In the genomic region with DNA sequence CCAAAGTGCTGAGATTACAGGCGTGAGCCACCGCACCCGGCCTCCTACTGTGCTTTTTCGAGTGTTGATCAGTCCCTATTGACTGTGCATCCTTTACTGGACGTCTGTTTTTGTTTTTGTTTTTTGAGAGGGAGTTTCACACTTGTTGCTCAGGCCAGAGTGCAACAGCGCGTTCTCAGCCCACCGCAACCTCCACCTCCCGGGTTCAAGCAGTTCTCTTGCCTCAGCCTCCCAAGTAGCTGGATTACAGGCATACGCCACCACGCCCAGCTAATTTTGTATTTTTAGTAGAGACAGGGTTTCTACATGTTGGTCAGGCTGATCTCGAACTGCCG, we compare ENCODE assay signal across 14 cellular contexts. TPM values are rescaled to one million over a fixed set of nuclear protein-coding genes. Genes with fewer than 3 reads are reported as not detected.
DNase-seq lines count a peak whose midpoint lies in the region; TF ChIP-seq lines count a peak whose summit lies in the region.
"Not testable (repeated sequence)": the region's sequence is repeated elsewhere in the genome, so short reads cannot be mapped to it uniquely, and the experiment has no call there.
"Had no signal": no experiment of that assay in that cellular context is flagged by ENCODE, and none has a peak within 500 bp of the region (broad histone marks: within the 10 kb centered on the region; RNA-seq: fewer than 3 reads in every experiment).

No MANE protein-coding gene starts in this region.

- H4K20me1 ChIP-seq in mammary epithelial cell (ENCODE audit: insufficient read depth, low read length): not testable (repeated sequence)

- peaks cover 25% of the 10 kb centered on the region for H3K4me1 Mint-ChIP-seq in HFFc6 (ENCODE audit: low read depth)
- H3K4me1 Mint-ChIP-seq in activated T-cell treated with anti-CD3 and anti-CD28 coated beads, Interleukin-2, amount 50 U/mL, for 24 hours (ENCODE audit: low read depth): peaks cover 49% of the 10 kb centered on the region
- not testable (repeated sequence) for H3K4me1 Mint-ChIP-seq in glutamatergic neuron (ENCODE audit: low read depth, unreplicated experiment)
- H3K4me1 Mint-ChIP-seq in neural crest cell: peaks cover 39% of the 10 kb centered on the region

- not testable (repeated sequence) for H2AFZ ChIP-seq in mammary epithelial cell (ENCODE audit: low read depth, low read length)

- 96% methylated on average over 10 of the region's 13 CpGs for WGBS in mammary epithelial cell (ENCODE audit: low coverage, missing lambda C conversion rate)

- not testable (repeated sequence) for DNase-seq in HFFc6; SJCRH30; activated T-cell treated with anti-CD3 and anti-CD28 coated beads, Interleukin-2, amount 50 U/mL, for 24 hours; mammary epithelial cell; glutamatergic neuron; neural crest cell (ENCODE audit: low read depth, low spot score); tibial artery

- H3K36me3 Mint-ChIP-seq in HFFc6 (ENCODE audit: low read depth): peaks cover 19% of the 10 kb centered on the region
- H3K36me3 Mint-ChIP-seq in activated T-cell treated with anti-CD3 and anti-CD28 coated beads, Interleukin-2, amount 50 U/mL, for 24 hours (ENCODE audit: low read depth): peaks cover 87% of the 10 kb centered on the region
- not testable (repeated sequence) for H3K36me3 Mint-ChIP-seq in glutamatergic neuron (ENCODE audit: unreplicated experiment); neural crest cell (ENCODE audit: low read depth)

- H3K27me3 ChIP-seq in SJCRH30; mammary epithelial cell (ENCODE audit: insufficient read depth, low read length); tibial artery: not testable (repeated sequence)

- H3K79me2 ChIP-seq in mammary epithelial cell (ENCODE audit: insufficient read depth, low read length): peaks cover 63% of the 10 kb centered on the region

- peak overlapping the region; percentile 93 for H3K4me3 Mint-ChIP-seq in HFFc6
- H3K4me3 Mint-ChIP-seq in activated T-cell treated with anti-CD3 and anti-CD28 coated beads, Interleukin-2, amount 50 U/mL, for 24 hours: peak overlapping the region; percentile 93
- peak overlapping the region; percentile 91 for H3K4me3 Mint-ChIP-seq in glutamatergic neuron (ENCODE audit: unreplicated experiment)
- H3K4me3 Mint-ChIP-seq in neural crest cell: peak overlapping the region; percentile 91

- not testable (repeated sequence) for H3K9ac ChIP-seq in mammary epithelial cell (ENCODE audit: insufficient read depth, low read length)

- intact Hi-C loops in mammary epithelial cell (cut with micrococcal nuclease): not testable (repeated sequence)
- intact Hi-C loops in tibial artery (cut with DNase I; ENCODE audit: low total_unique reads): loop anchor here (5.0 kb wide), 1 partner anchor 51 kb away; no protein-coding TSS in a partner anchor

- H3K27ac ChIP-seq in C4-2B (peak overlapping the region; percentile 96), tibial artery (peak overlapping the region in 1 of 2 donors; percentile 94)
- not testable (repeated sequence) for H3K27ac ChIP-seq in SJCRH30; mammary epithelial cell (ENCODE audit: insufficient read depth, low read depth, low read length)

- H3K9me3 ChIP-seq in SJCRH30 (replicated peaks); mammary epithelial cell (replicated peaks; ENCODE audit: insufficient read depth, low read length); tibial artery: not testable (repeated sequence)

- TF ChIP-seq CTCF in C4-2B (conservative IDR thresholded peaks at IDR 0.05); HFFc6 (IDR thresholded peaks at IDR 0.05); mammary epithelial cell (conservative IDR thresholded peaks at IDR 0.05 in 1 of 2, IDR thresholded peaks at IDR 0.05 in 1 of 2; ENCODE audit: extremely low read depth in 1 of 2, insufficient read depth in 1 of 2, low read depth in 1 of 2, low read length in 2 of 2); glutamatergic neuron (IDR thresholded peaks at IDR 0.05; ENCODE audit: partially characterized antibody, unreplicated experiment); neural crest cell (conservative IDR thresholded peaks at IDR 0.05); tibial artery (IDR thresholded peaks at IDR 0.05): not testable (repeated sequence)

- BruUV-seq in mammary epithelial cell (replicated peaks; lab: Mats Ljungman, UMichigan): not testable (repeated sequence)

- peak overlapping the region; percentile 95 for H3K4me3 ChIP-seq in SJCRH30
- not testable (repeated sequence) for H3K4me3 ChIP-seq in mammary epithelial cell (replicated peaks in 1 of 3; ENCODE audit: insufficient read depth in 1 of 3, low read depth in 2 of 3, low read length in 3 of 3)
- peak overlapping the region; percentile 76 to 82 for H3K4me3 ChIP-seq in tibial artery

- H3K4me2 ChIP-seq in mammary epithelial cell (ENCODE audit: insufficient read depth, low read depth, low read length): peak overlapping the region; percentile 9

- CTCF ChIA-PET in mammary epithelial cell (lab: Charles Lee; ENCODE audit: low non-redundant PET): not testable (repeated sequence)

- in situ Hi-C loops in mammary epithelial cell (cut with MboI; ENCODE audit: low sequenced_read_pairs in 2 of 2): not testable (repeated sequence)

- not testable (repeated sequence) for H3K27me3 Mint-ChIP-seq in HFFc6 (ENCODE audit: insufficient read depth); activated T-cell treated with anti-CD3 and anti-CD28 coated beads, Interleukin-2, amount 50 U/mL, for 24 hours; glutamatergic neuron (ENCODE audit: unreplicated experiment); neural crest cell (ENCODE audit: low read depth)

- H3K9me3 Mint-ChIP-seq in HFFc6; activated T-cell treated with anti-CD3 and anti-CD28 coated beads, Interleukin-2, amount 50 U/mL, for 24 hours; glutamatergic neuron (ENCODE audit: unreplicated experiment); neural crest cell: not testable (repeated sequence)

- H3K27ac Mint-ChIP-seq in HFFc6; glutamatergic neuron (ENCODE audit: unreplicated experiment); neural crest cell (ENCODE audit: unreplicated experiment): not testable (repeated sequence)
- H3K27ac Mint-ChIP-seq in activated T-cell treated with anti-CD3 and anti-CD28 coated beads, Interleukin-2, amount 50 U/mL, for 24 hours: peak overlapping the region; percentile 98

- H3K36me3 ChIP-seq in SJCRH30: peaks cover 14% of the 10 kb centered on the region
- H3K36me3 ChIP-seq in mammary epithelial cell (ENCODE audit: insufficient read depth, low read length): not testable (repeated sequence)
- peaks cover 11 to 23% (median 22%) of the 10 kb centered on the region in 3 donors for H3K36me3 ChIP-seq in tibial artery

- dilution Hi-C loops in mammary epithelial cell (cut with HindIII; ENCODE audit: low sequenced_read_pairs): not testable (repeated sequence)

- not testable (repeated sequence) for H3K4me1 ChIP-seq in SJCRH30; mammary epithelial cell (ENCODE audit: insufficient read depth, low read length)
- H3K4me1 ChIP-seq in tibial artery: peaks cover 0 to 23% (median 12%) of the 10 kb centered on the region in 4 donors

RNA-seq across cellular contexts. Expression of a gene that starts 1.4 kb away (rescaled TPM):
- total RNA-seq in HFFc6 (2021; fragmentation: NEBNext Ultra II Directional; extraction: Animal tissue kit (Norgen Biotek cat#: 25700)): 10 to 100 TPM; 12.4 to 17.9 (median 16.2) TPM
- 24.9 and 32.1 TPM in 2 replicates for total RNA-seq in SJCRH30 (2014; rRNA removed; shearing (Covaris generic))
- total RNA-seq in mammary epithelial cell: 10 to 100 TPM; 10.3 to 19.1 TPM
- polyA plus RNA-seq in mammary epithelial cell: 10.3 TPM
- 37.5 TPM for polyA minus RNA-seq in mammary epithelial cell
- total RNA-seq in glutamatergic neuron (ENCODE audit: unreplicated experiment): 30.6 TPM
- total RNA-seq in neural crest cell: 31.0 and 36.5 TPM in 2 replicates

RNA-seq across cellular contexts. Expression of a gene that starts 1.5 kb away (rescaled TPM):
- total RNA-seq in HFFc6 (2021; fragmentation: NEBNext Ultra II Directional; extraction: Animal tissue kit (Norgen Biotek cat#: 25700)): 10 to 100 TPM; 37.7 to 43.0 (median 40.7) TPM
- total RNA-seq in SJCRH30 (2014; rRNA removed; shearing (Covaris generic)): 73.2 and 74.0 TPM in 2 replicates
- total RNA-seq in mammary epithelial cell (100 to 1,000 TPM in 1 of 2 donors, 10 to 100 TPM in 1; 74.3 to 121 TPM), glutamatergic neuron (ENCODE audit: unreplicated experiment) (145 TPM), neural crest cell (193 and 211 TPM in 2 replicates)
- polyA plus RNA-seq in mammary epithelial cell: 54.9 TPM
- polyA minus RNA-seq in mammary epithelial cell: 338 TPM

RNA-seq across cellular contexts. Expression of a gene that starts 32.3 kb away (rescaled TPM):
- total RNA-seq in HFFc6 (2021; fragmentation: NEBNext Ultra II Directional; extraction: Animal tissue kit (Norgen Biotek cat#: 25700)): not detected
- total RNA-seq in SJCRH30 (2014; rRNA removed; shearing (Covaris generic)): not detected in 2 replicates
- total RNA-seq in mammary epithelial cell (not detected), glutamatergic neuron (ENCODE audit: unreplicated experiment) (not detected), neural crest cell (not detected in 2 replicates)
- not detected for polyA plus RNA-seq in mammary epithelial cell
- not detected for polyA minus RNA-seq in mammary epithelial cell
- total RNA-seq: ascending aorta, heart left ventricle, omental fat pad, SK-MEL-5, upper lobe of left lung had no signal
- polyA plus RNA-seq: AG04450, heart left ventricle had no signal
